Comparison of ENCODE assay signal across 8 cellular contexts in the genomic region with DNA sequence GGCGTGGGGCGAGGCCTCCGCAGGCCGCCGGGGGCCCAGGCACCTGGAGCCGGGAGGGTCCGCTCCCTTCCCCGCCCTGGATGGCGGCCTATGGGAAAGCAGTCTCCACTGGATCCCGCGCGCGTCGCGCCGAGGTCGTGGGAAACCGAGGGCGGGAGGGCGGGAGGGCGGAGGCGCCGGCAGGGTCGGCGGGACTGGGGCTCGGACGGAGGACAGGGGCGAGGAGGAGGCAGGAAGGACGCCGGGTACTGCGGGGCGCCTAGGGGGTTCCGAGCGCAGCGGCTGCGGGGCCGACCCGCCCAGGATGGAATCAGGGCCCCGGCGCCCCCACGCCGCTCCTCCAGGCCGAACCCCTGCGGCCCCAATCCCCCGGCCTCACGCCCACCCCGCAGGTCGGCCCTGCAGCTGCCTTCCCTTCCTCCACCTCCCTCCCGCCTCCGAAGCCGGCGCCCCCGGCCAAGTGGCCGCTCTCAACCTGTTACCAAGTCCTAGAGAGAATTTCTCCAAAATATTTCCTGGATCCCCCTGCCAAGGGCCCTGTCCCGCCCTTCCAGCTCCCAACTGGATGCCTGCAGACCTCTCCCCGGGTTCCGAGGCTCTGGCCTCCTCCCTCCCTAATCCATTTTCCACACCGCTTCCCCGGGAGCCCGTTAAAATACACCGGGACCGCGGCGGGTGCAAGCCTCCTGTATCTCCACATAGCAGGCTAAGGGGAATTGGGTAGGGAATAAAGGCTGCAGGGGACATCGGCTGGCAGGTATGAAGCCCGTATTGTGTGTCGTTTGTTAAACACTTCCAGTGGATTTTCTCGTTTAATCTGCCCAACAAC.
A peak's percentile ranks its signal among the peaks of the same experiment; 100 is the strongest.
DNase-seq lines count a peak whose midpoint lies in the region; ATAC-seq and TF ChIP-seq lines count a peak whose summit lies in the region.

No MANE protein-coding gene starts in this region.

- H3K27ac Mint-ChIP-seq in activated CD4-positive, alpha-beta T cell treated with anti-CD3 and anti-CD28 coated beads for 36 hours, result no peak overlapping the region

- in situ Hi-C loops in astrocyte of the cerebellum (cut with HindIII; ENCODE audit: low sequenced_read_pairs), result no loop called here

- H3K4me3 ChIP-seq in astrocyte of the cerebellum (ENCODE audit: low read depth, low read length) (peak overlapping the region; percentile 47), iPS-20b (ENCODE audit: low read length) (peak overlapping the region; percentile 66), skin epidermis (peak overlapping the region; percentile 34 to 60 (median 38))

- no peaks in the 10 kb centered on the region for H3K36me3 ChIP-seq in iPS-20b (ENCODE audit: insufficient read depth, low read depth, low read length)

- no peaks in the 10 kb centered on the region for H3K9me3 ChIP-seq in iPS-20b (ENCODE audit: insufficient read depth, low read depth, low read length)

- no peak for TF ChIP-seq CTCF in astrocyte of the cerebellum (IDR thresholded peaks at IDR 0.05; ENCODE audit: low read depth, low read length, missing control alignments)

- ATAC-seq in activated CD4-positive, alpha-beta T cell treated with anti-CD3 and anti-CD28 coated beads for 36 hours, result no peak
- ATAC-seq in HG03175 (IDR thresholded peaks at IDR 0.05; ENCODE audit: unreplicated experiment), result no peak
- ATAC-seq in HG02981 (IDR thresholded peaks at IDR 0.05; ENCODE audit: unreplicated experiment), result no peak

- CTCF ChIA-PET in activated CD4-positive, alpha-beta T cell treated with anti-CD3 and anti-CD28 coated beads for 36 hours (lab: Charles Lee), result interaction anchor here (0.7 kb wide), 1 partner anchor 890 kb away, joined by 3 read pairs; no protein-coding TSS in a partner anchor
- CTCF ChIA-PET in HEK293T (lab: Yijun Ruan, JAX), result no interaction called here

- H3K4me1 ChIP-seq in iPS-20b (ENCODE audit: insufficient read depth, low read length), result peaks cover 5% of the 10 kb centered on the region; the same call in 1 of the 2 replicates

- no peaks in the 10 kb centered on the region for H3K9me3 Mint-ChIP-seq in activated CD4-positive, alpha-beta T cell treated with anti-CD3 and anti-CD28 coated beads for 36 hours (ENCODE audit: low read depth)

- peaks cover 2% of the 10 kb centered on the region for H3K36me3 Mint-ChIP-seq in activated CD4-positive, alpha-beta T cell treated with anti-CD3 and anti-CD28 coated beads for 36 hours (ENCODE audit: low read depth)

- intact Hi-C loops in activated CD4-positive, alpha-beta T cell treated with anti-CD3 and anti-CD28 coated beads for 36 hours (cut with DNase I, micrococcal nuclease), result loop anchor here (2.0 to 10.0 kb wide), 2 partner anchors 63 to 511 kb away; no protein-coding TSS in a partner anchor

- peaks cover 48% of the 10 kb centered on the region for H3K27me3 Mint-ChIP-seq in activated CD4-positive, alpha-beta T cell treated with anti-CD3 and anti-CD28 coated beads for 36 hours

- no peak for DNase-seq in activated CD4-positive, alpha-beta T cell treated with anti-CD3 and anti-CD28 coated beads for 36 hours
- no peak for DNase-seq in activated CD4-positive, alpha-beta T cell treated with anti-CD3 and anti-CD28 coated beads for 48 hours
- DNase-seq in astrocyte of the cerebellum (ENCODE audit: low read depth), result no peak
- no peak for DNase-seq in HEK293T (ENCODE audit: extremely low spot score)

- H3K27ac ChIP-seq in iPS-20b (ENCODE audit: low read length) (no peak overlapping the region), skin epidermis (peak overlapping the region in 16 of 21 experiments; percentile 28 to 89 (median 67))

- H3K4me3 Mint-ChIP-seq in activated CD4-positive, alpha-beta T cell treated with anti-CD3 and anti-CD28 coated beads for 36 hours, result peak overlapping the region; percentile 61

- POLR2A ChIA-PET in activated CD4-positive, alpha-beta T cell treated with anti-CD3 and anti-CD28 coated beads for 36 hours (lab: Charles Lee), result no interaction called here
- POLR2A ChIA-PET in HEK293T (lab: Yijun Ruan, JAX), result no interaction called here

- H3K4me1 Mint-ChIP-seq in activated CD4-positive, alpha-beta T cell treated with anti-CD3 and anti-CD28 coated beads for 36 hours, result peaks cover 54% of the 10 kb centered on the region

- H3K27me3 ChIP-seq in iPS-20b (ENCODE audit: insufficient read depth, low read length), result peaks cover 82% of the 10 kb centered on the region

- peak overlapping the region; percentile 17; the same call in 1 of the 2 replicates for H3K9ac ChIP-seq in iPS-20b (ENCODE audit: low read depth, low read length)

TF ChIP-seq in HEK293T, 16 proteins besides CTCF, POLR2A, EP300 and RAD21:
- TF ChIP-seq LEF1 (IDR thresholded peaks at IDR 0.05; ENCODE audit: borderline replicate concordance) (no peak), NFRKB (IDR thresholded peaks at IDR 0.05) (no peak), SUZ12 (IDR thresholded peaks at IDR 0.05) (no peak)
- TF ChIP-seq, protein P1, sequence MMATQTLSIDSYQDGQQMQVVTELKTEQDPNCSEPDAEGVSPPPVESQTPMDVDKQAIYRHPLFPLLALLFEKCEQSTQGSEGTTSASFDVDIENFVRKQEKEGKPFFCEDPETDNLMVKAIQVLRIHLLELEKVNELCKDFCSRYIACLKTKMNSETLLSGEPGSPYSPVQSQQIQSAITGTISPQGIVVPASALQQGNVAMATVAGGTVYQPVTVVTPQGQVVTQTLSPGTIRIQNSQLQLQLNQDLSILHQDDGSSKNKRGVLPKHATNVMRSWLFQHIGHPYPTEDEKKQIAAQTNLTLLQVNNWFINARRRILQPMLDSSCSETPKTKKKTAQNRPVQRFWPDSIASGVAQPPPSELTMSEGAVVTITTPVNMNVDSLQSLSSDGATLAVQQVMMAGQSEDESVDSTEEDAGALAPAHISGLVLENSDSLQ (IDR thresholded peaks at IDR 0.05), result no peak
